17 cellular contexts compared by ENCODE assay signal in the genomic region with DNA sequence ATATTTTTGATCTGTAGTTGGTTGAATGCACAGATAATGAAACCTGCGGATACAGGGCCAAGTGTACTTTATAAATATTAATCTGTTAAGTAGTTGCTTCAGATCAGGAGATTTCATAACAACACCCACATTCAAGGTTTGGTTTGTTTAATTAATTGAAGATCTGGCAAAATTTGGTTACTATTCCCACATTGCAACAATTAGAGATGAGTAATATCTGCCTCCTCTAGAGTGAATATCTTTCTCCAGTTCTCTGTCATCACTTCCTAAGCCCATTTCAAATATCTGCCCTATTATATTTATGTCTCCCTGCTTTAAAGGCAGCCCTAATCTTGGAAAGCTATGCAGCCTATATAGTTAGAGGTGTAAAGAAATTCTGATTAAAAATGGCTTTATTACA.
DNase-seq lines count a peak whose midpoint lies in the region; ATAC-seq and TF ChIP-seq lines count a peak whose summit lies in the region.
"Had no signal": no experiment of that assay in that cellular context is flagged by ENCODE, and none has a peak within 500 bp of the region (broad histone marks: within the 10 kb centered on the region; RNA-seq: fewer than 3 reads in every experiment).

No MANE protein-coding gene starts in this region.

- H3K9me3 ChIP-seq in GM23248 (ENCODE audit: low read depth), result no peaks in the 10 kb centered on the region
- H3K9me3 ChIP-seq in smooth muscle cell (replicated peaks; ENCODE audit: low read depth), result no peaks in the 10 kb centered on the region

- H3K79me2 ChIP-seq in GM23248 (ENCODE audit: insufficient read depth) (no peaks in the 10 kb centered on the region; the same call in 1 of the 2 replicates), smooth muscle cell (ENCODE audit: low read depth) (no peaks in the 10 kb centered on the region)

- in situ Hi-C loops in GM23248 (cut with MboI), result no loop called here

- no peaks in the 10 kb centered on the region for H3K4me1 Mint-ChIP-seq in activated T-helper 17 cell treated with anti-CD3 and anti-CD28 coated beads, Interleukin-2, amount 50 U/mL, for 72 hours
- H3K4me1 Mint-ChIP-seq: B cell, H9 had no signal

- H4K20me1 ChIP-seq in GM23248 (ENCODE audit: insufficient read depth) (no peaks in the 10 kb centered on the region), smooth muscle cell (ENCODE audit: low read depth) (peaks cover 5% of the 10 kb centered on the region)

- H3K9ac ChIP-seq in GM23248, result no peak overlapping the region
- H3K9ac ChIP-seq in smooth muscle cell (ENCODE audit: low read depth), result no peak overlapping the region

- no peak for ATAC-seq in activated T-helper 17 cell treated with anti-CD3 and anti-CD28 coated beads, Interleukin-2, amount 50 U/mL, for 72 hours (replicated peaks)
- ATAC-seq: HepG2 had no signal

- TF ChIP-seq CTCF in AG10803 (conservative IDR thresholded peaks at IDR 0.05; ENCODE audit: low read length), result no peak
- TF ChIP-seq CTCF in fibroblast of mammary gland (conservative IDR thresholded peaks at IDR 0.05; ENCODE audit: control insufficient read depth, insufficient read depth, low read depth, low read length), result no peak
- no peak for TF ChIP-seq CTCF in smooth muscle cell (IDR thresholded peaks at IDR 0.05; ENCODE audit: borderline replicate concordance, insufficient read depth, poor library complexity, severe bottlenecking)

- H3K27ac ChIP-seq in GM23248 (no peak overlapping the region), smooth muscle cell (ENCODE audit: low read depth) (no peak overlapping the region), caudate nucleus (ENCODE audit: low read depth, low read length) (no peak overlapping the region)

- no peaks in the 10 kb centered on the region for H3K9me3 Mint-ChIP-seq in activated T-helper 17 cell treated with anti-CD3 and anti-CD28 coated beads, Interleukin-2, amount 50 U/mL, for 72 hours
- H3K9me3 Mint-ChIP-seq: CD4-positive, alpha-beta T cell; H9 had no signal

- H3K27me3 ChIP-seq in GM23248 (replicated peaks; ENCODE audit: insufficient read depth) (no peaks in the 10 kb centered on the region), smooth muscle cell (ENCODE audit: low read depth) (no peaks in the 10 kb centered on the region)

- no peaks in the 10 kb centered on the region for H3K36me3 ChIP-seq in GM23248 (ENCODE audit: low read depth)
- peaks cover 4% of the 10 kb centered on the region for H3K36me3 ChIP-seq in smooth muscle cell (ENCODE audit: low read depth)

- DNase-seq in AG10803 (ENCODE audit: low read depth), result peak; percentile 41
- peak; percentile 56 for DNase-seq in GM23248
- peak; percentile 46 for DNase-seq in fibroblast of mammary gland (ENCODE audit: low read depth)
- no peak for DNase-seq in smooth muscle cell (lab: John Stamatoyannopoulos, UW; ENCODE audit: unreplicated experiment)
- no peak for DNase-seq in NCI-H226
- no peak for DNase-seq in posterior cingulate gyrus
- DNase-seq in caudate nucleus (lab: John Stamatoyannopoulos, UW), result no peak
- DNase-seq: 8988T; C1 segment of cervical spinal cord; Calu3; CD4-positive, alpha-beta T cell; DMS 273 treated with DMSO at 0.1 percent for 48 hours; GOT3; H9 had no signal

- H3K27ac Mint-ChIP-seq in activated T-helper 17 cell treated with anti-CD3 and anti-CD28 coated beads, Interleukin-2, amount 50 U/mL, for 72 hours, result peak overlapping the region; percentile 46
- H3K27ac Mint-ChIP-seq: B cell; CD4-positive, alpha-beta T cell; H9 had no signal

- 70 to 75% methylated on average over 1 of the region's 1 CpG for WGBS in GM23248 (ENCODE audit: low coverage in 1 of 2, low lambda C conversion rate in 2 of 2, missing lambda C conversion rate in 2 of 2), 2 experiments
- 97% methylated on average over 1 of the region's 1 CpG for WGBS in smooth muscle cell (ENCODE audit: low lambda C conversion rate)

- no peak overlapping the region for H3K4me3 ChIP-seq in AG10803 (ENCODE audit: low read length)
- H3K4me3 ChIP-seq in GM23248, result no peak overlapping the region
- H3K4me3 ChIP-seq in fibroblast of mammary gland (ENCODE audit: control insufficient read depth, low read depth, low read length), result no peak overlapping the region
- H3K4me3 ChIP-seq in smooth muscle cell, result no peak overlapping the region

- peaks cover 85% of the 10 kb centered on the region for H3K36me3 Mint-ChIP-seq in activated T-helper 17 cell treated with anti-CD3 and anti-CD28 coated beads, Interleukin-2, amount 50 U/mL, for 72 hours (ENCODE audit: low read depth)

- no peaks in the 10 kb centered on the region for H3K27me3 Mint-ChIP-seq in activated T-helper 17 cell treated with anti-CD3 and anti-CD28 coated beads, Interleukin-2, amount 50 U/mL, for 72 hours
- H3K27me3 Mint-ChIP-seq: B cell; CD4-positive, alpha-beta T cell had no signal

- no peaks in the 10 kb centered on the region for H3K9me2 ChIP-seq in GM23248 (ENCODE audit: insufficient read depth)

- intact Hi-C loops in posterior cingulate gyrus (cut with DNase I), result no loop called here

- H3K4me2 ChIP-seq in GM23248 (ENCODE audit: unreplicated experiment), result no peak overlapping the region
- H3K4me2 ChIP-seq in smooth muscle cell, result no peak overlapping the region

- no peak overlapping the region for H3K4me3 Mint-ChIP-seq in activated T-helper 17 cell treated with anti-CD3 and anti-CD28 coated beads, Interleukin-2, amount 50 U/mL, for 72 hours
- H3K4me3 Mint-ChIP-seq: B cell; CD4-positive, alpha-beta T cell; H9 had no signal

- H2AFZ ChIP-seq in GM23248 (no peak overlapping the region), smooth muscle cell (ENCODE audit: low read depth) (no peak overlapping the region)

- no peaks in the 10 kb centered on the region for H3F3A ChIP-seq in GM23248 (ENCODE audit: insufficient read depth)
- H3F3A ChIP-seq in smooth muscle cell (ENCODE audit: low read depth), result no peaks in the 10 kb centered on the region

- H3K4me1 ChIP-seq in GM23248 (ENCODE audit: insufficient read depth) (peaks cover 7% of the 10 kb centered on the region), smooth muscle cell (ENCODE audit: low read depth) (no peaks in the 10 kb centered on the region)

Comparison
In these comparisons a context has a peak if more than half of its experiments do, and no peak if none do; other contexts are left out.
1. DNase-seq: peak in AG10803 (single experiment), GM23248 (single experiment) and fibroblast of mammary gland (single experiment); none in smooth muscle cell (single experiment), NCI-H226 (single experiment), posterior cingulate gyrus (0 of 10) and caudate nucleus (0 of 61).